8 cellular contexts compared by ENCODE assay signal in genomic region chr18:51028201-51028805, GRCh38. TPM values are rescaled to one million over a fixed set of nuclear protein-coding genes. Genes with fewer than 3 reads are reported as not detected.
DNase-seq lines count a peak whose midpoint lies in the region; ATAC-seq and TF ChIP-seq lines count a peak whose summit lies in the region.

No MANE protein-coding gene starts in this region.

- no peaks in the 10 kb centered on the region for H3K9me3 Mint-ChIP-seq in activated T-helper 17 cell treated with anti-CD3 and anti-CD28 coated beads, Interleukin-2, amount 50 U/mL, for 72 hours
- H3K9me3 Mint-ChIP-seq in nephron, result peaks cover 4% of the 10 kb centered on the region

- peaks cover 38% of the 10 kb centered on the region for H3K36me3 Mint-ChIP-seq in activated T-helper 17 cell treated with anti-CD3 and anti-CD28 coated beads, Interleukin-2, amount 50 U/mL, for 72 hours (ENCODE audit: low read depth)
- H3K36me3 Mint-ChIP-seq in nephron (ENCODE audit: low read depth), result peaks cover 11% of the 10 kb centered on the region

- TF ChIP-seq CTCF in nephron (IDR thresholded peaks at IDR 0.05; ENCODE audit: unreplicated experiment in 3 of 3), result no peak
- TF ChIP-seq CTCF in testis (IDR thresholded peaks at IDR 0.05), result no peak

- H3K36me3 ChIP-seq in HUES6 (ENCODE audit: control insufficient read depth, insufficient read depth, low read length) (peaks cover 4% of the 10 kb centered on the region), testis (ENCODE audit: low read depth, missing control alignments) (no peaks in the 10 kb centered on the region)

- H3K4me1 ChIP-seq in HUES6 (ENCODE audit: control insufficient read depth, insufficient read depth, low read length) (peaks cover 26% of the 10 kb centered on the region), testis (peaks cover 18% of the 10 kb centered on the region)

- no peaks in the 10 kb centered on the region for H3K27me3 ChIP-seq in HUES6 (ENCODE audit: control insufficient read depth, insufficient read depth, low read length)
- H3K27me3 ChIP-seq in testis, result no peaks in the 10 kb centered on the region

- peak overlapping the region; percentile 98 for H3K27ac Mint-ChIP-seq in activated T-helper 17 cell treated with anti-CD3 and anti-CD28 coated beads, Interleukin-2, amount 50 U/mL, for 72 hours
- H3K27ac Mint-ChIP-seq in nephron, result peak overlapping the region; percentile 99 to 100 (median 100)

- no peak overlapping the region for H3K27ac ChIP-seq in HUES6 (ENCODE audit: low read depth, low read length)
- H3K27ac ChIP-seq in testis, result peak overlapping the region in 1 of 2 donors; percentile 100

- H3K4me1 Mint-ChIP-seq in activated T-helper 17 cell treated with anti-CD3 and anti-CD28 coated beads, Interleukin-2, amount 50 U/mL, for 72 hours, result peaks cover 32% of the 10 kb centered on the region
- H3K4me1 Mint-ChIP-seq in nephron, result peaks cover 33% of the 10 kb centered on the region

- TF ChIP-seq POLR2A in testis (IDR thresholded peaks at IDR 0.05), result no peak

- H3K9me3 ChIP-seq in HUES6 (ENCODE audit: control insufficient read depth, insufficient read depth, low read depth, low read length) (no peaks in the 10 kb centered on the region), testis (no peaks in the 10 kb centered on the region)

- H3K4me3 Mint-ChIP-seq in activated T-helper 17 cell treated with anti-CD3 and anti-CD28 coated beads, Interleukin-2, amount 50 U/mL, for 72 hours, result peak overlapping the region; percentile 96
- H3K4me3 Mint-ChIP-seq in nephron, result peak overlapping the region; percentile 97 to 99 (median 97)

- intact Hi-C loops in testis (cut with DNase I; ENCODE audit: low total_unique reads) (no loop called here), Right ventricle myocardium inferior (cut with DNase I) (loop anchor here (5.0 kb wide), 1 partner anchor 169 kb away; the partner anchor contains the start of gene MEX3C)

- ATAC-seq in activated T-helper 17 cell treated with anti-CD3 and anti-CD28 coated beads, Interleukin-2, amount 50 U/mL, for 72 hours (replicated peaks), result peak; percentile 19
- no peak for ATAC-seq in Right ventricle myocardium inferior

- peak overlapping the region; percentile 19; the same call in 1 of the 2 replicates for H3K4me3 ChIP-seq in HUES6 (ENCODE audit: low read depth, low read length)
- H3K4me3 ChIP-seq in testis, result no peak overlapping the region

- no peaks in the 10 kb centered on the region for H3K27me3 Mint-ChIP-seq in activated T-helper 17 cell treated with anti-CD3 and anti-CD28 coated beads, Interleukin-2, amount 50 U/mL, for 72 hours
- peaks cover 3% of the 10 kb centered on the region for H3K27me3 Mint-ChIP-seq in nephron (ENCODE audit: low read depth)

- DNase-seq in NCI-H510A treated with DMSO at 0.1 percent for 48 hours (lab: John Stamatoyannopoulos, UW) (peak; percentile 35), NCI-H510A (lab: John Stamatoyannopoulos, UW) (no peak), nucleus accumbens (lab: John Stamatoyannopoulos, UW) (no peak), testis (no peak), Right ventricle myocardium inferior (ENCODE audit: missing footprints) (no peak)

- H3K9ac ChIP-seq in HUES6 (ENCODE audit: low read length), result no peak overlapping the region

- WGBS in testis, 2 donors, result 76 to 80% methylated on average over 4 of the region's 4 CpGs

RNA-seq across cellular contexts. Expression of gene SMAD4, which starts 1.7 kb away (rescaled TPM):
- total RNA-seq in activated T-helper 17 cell treated with anti-CD3 and anti-CD28 coated beads, Interleukin-2, amount 50 U/mL, for 72 hours, result 10 to 100 TPM; 74.5 to 92.3 TPM
- 100 to 1,000 TPM; 198 to 270 TPM for total RNA-seq in testis
- 91.0 TPM for polyA plus RNA-seq in testis (ENCODE audit: insufficient read depth, low read depth, low replicate concordance)
- total RNA-seq in Right ventricle myocardium inferior, result 94.7 TPM
